ENCODE assay signal across 32 cellular contexts in the genomic region with DNA sequence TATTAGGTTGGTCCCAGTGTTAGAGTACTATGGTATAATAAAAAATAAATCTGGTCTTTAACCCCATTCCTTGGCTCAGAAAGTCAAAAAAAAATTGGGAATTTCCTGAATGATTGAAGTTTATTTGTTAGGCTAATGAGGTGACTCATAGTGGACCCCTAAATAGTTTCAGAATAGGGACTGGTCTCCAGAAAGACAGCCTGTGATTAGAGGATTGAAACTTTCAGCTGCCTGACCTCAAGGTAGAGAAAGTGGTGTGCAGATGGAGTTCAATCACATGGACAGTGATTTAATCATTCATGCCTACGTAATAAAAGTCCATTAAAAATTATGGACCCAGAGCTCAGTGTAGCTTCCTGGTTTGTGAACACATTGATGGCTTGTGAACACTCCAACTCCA.
"Had no signal": no experiment of that assay in that cellular context is flagged by ENCODE, and none has a peak within 500 bp of the region (broad histone marks: within the 10 kb centered on the region; RNA-seq: fewer than 3 reads in every experiment).

No MANE protein-coding gene starts in this region.

- H3K4me3 ChIP-seq: adrenal gland, body of pancreas, coronary artery, dorsolateral prefrontal cortex, gastrocnemius medialis, ovary, prostate gland, sigmoid colon, suprapubic skin, tibial artery, upper lobe of right lung had no signal

- H3K4me1 ChIP-seq: adrenal gland, body of pancreas, gastrocnemius medialis, prostate gland, sigmoid colon, suprapubic skin, tibial artery, upper lobe of right lung had no signal

- H3K27ac ChIP-seq: adrenal gland, body of pancreas, coronary artery, dorsolateral prefrontal cortex, gastrocnemius medialis, ovary, prostate gland, sigmoid colon, suprapubic skin, tibial artery, upper lobe of right lung, WERI-Rb-1 had no signal

- ATAC-seq: body of pancreas, gastrocnemius medialis, left cardiac atrium, upper lobe of right lung had no signal

- FAIRE-seq: keratinocyte, small intestine had no signal

- H3K36me3 ChIP-seq: adrenal gland, gastrocnemius medialis, ovary, prostate gland, sigmoid colon, suprapubic skin, tibial artery, upper lobe of right lung, WERI-Rb-1 had no signal

- H3K9me3 ChIP-seq: adrenal gland, body of pancreas, gastrocnemius medialis, ovary, prostate gland, sigmoid colon, tibial artery, upper lobe of right lung had no signal

- H3K27me3 ChIP-seq: adrenal gland, body of pancreas, gastrocnemius medialis, ovary, sigmoid colon, suprapubic skin, tibial artery, upper lobe of right lung had no signal

- DNase-seq: activated CD4-positive, alpha-beta memory T cell treated with anti-CD3 and anti-CD28 coated beads for 36 hours; activated CD4-positive, alpha-beta T cell treated with anti-CD3 and anti-CD28 coated beads, Interleukin-2, amount 10 ng/mL, durations not matched to agents 24 days and 14 days; activated CD4-positive, CD25-positive, alpha-beta regulatory T cell treated with anti-CD3 and anti-CD28 coated beads, Interleukin-2, amount 50 U/mL, for 72 hours; activated CD8-positive, alpha-beta memory T cell treated with anti-CD3 and anti-CD28 coated beads, Interleukin-2, amount 50 U/mL, for 4 hours; activated effector memory CD4-positive, alpha-beta T cell treated with anti-CD3 and anti-CD28 coated beads, Interleukin-2, amount 50 U/mL, for 16 hours; activated naive CD4-positive, alpha-beta T cell treated with anti-CD3 and anti-CD28 coated beads for 36 hours; activated naive CD8-positive, alpha-beta T cell treated with anti-CD3 and anti-CD28 coated beads for 36 hours; activated T-cell treated with anti-CD3 and anti-CD28 coated beads, Interleukin-2, amount 50 U/mL, for 1 hour; adrenal gland; aorta; body of pancreas; dorsolateral prefrontal cortex; effector memory CD4-positive, alpha-beta T cell; erythroblast; gastrocnemius medialis; glutamatergic neuron; left cardiac atrium; mammary epithelial cell; naive B cell; nephron progenitor cell; ovary; sigmoid colon; small intestine; stimulated activated naive CD4-positive, alpha-beta T cell; T1000; tibial artery; upper lobe of right lung; WERI-Rb-1 had no signal
